Comparison of ENCODE assay signal across 1 cellular context in genomic region chr6:15509335-15509933, GRCh38.
A peak's percentile ranks its signal among the peaks of the same experiment; 100 is the strongest.
TF ChIP-seq lines count a peak whose summit lies in the region.

No MANE protein-coding gene starts in this region.

TF ChIP-seq in K562, 482 proteins besides CTCF, POLR2A, EP300 and RAD21 (continued from another document and continues in another):
- TF ChIP-seq CHD7 (IDR thresholded peaks at IDR 0.05; ENCODE audit: low read depth, low read length) (no peak), ARID1B (IDR thresholded peaks at IDR 0.05) (peak; percentile 85), HNRNPH1 (optimal IDR thresholded peaks at IDR 0.05; ENCODE audit: low read depth, low read length) (no peak), NBN (IDR thresholded peaks at IDR 0.05; ENCODE audit: low read depth) (no peak), E2F4 (CRISPR knock-in tag; IDR thresholded peaks at IDR 0.05; ENCODE audit: low read depth) (no peak), ILF3 (IDR thresholded peaks at IDR 0.05; ENCODE audit: borderline replicate concordance) (no peak), ERF (CRISPR knock-in tag; IDR thresholded peaks at IDR 0.05) (peak; percentile 55; the same call in 1 of the 2 replicates), HMG20A (CRISPR knock-in tag; conservative IDR thresholded peaks at IDR 0.05) (no peak), NCOA2 (IDR thresholded peaks at IDR 0.05; ENCODE audit: partially characterized antibody in 2 of 2) (peak in 1 of 2 experiments; percentile 38), BRD9 (IDR thresholded peaks at IDR 0.05; ENCODE audit: low read depth, partially characterized antibody) (no peak), ZFP91 (CRISPR knock-in tag; IDR thresholded peaks at IDR 0.05) (no peak), KHSRP (IDR thresholded peaks at IDR 0.05) (no peak), ZNF232 (CRISPR knock-in tag; IDR thresholded peaks at IDR 0.05) (no peak), NCOR1 (IDR thresholded peaks at IDR 0.05) (peak; percentile 76), HES1 (IDR thresholded peaks at IDR 0.05; ENCODE audit: low read depth) (no peak), TAF7 (tag; IDR thresholded peaks at IDR 0.05) (no peak), FOXA3 (CRISPR knock-in tag; conservative IDR thresholded peaks at IDR 0.05 in 1 of 2, IDR thresholded peaks at IDR 0.05 in 1 of 2) (no peak), NFE2L1 (tag; IDR thresholded peaks at IDR 0.05; ENCODE audit: borderline replicate concordance, low read depth) (no peak), ZNF184 (CRISPR knock-in tag; IDR thresholded peaks at IDR 0.05) (no peak), KLF16 (IDR thresholded peaks at IDR 0.05) (no peak), ZNF174 (CRISPR knock-in tag; IDR thresholded peaks at IDR 0.05) (no peak), EP400 (IDR thresholded peaks at IDR 0.05) (no peak; the same call in 1 of the 2 replicates), PREB (CRISPR knock-in tag; IDR thresholded peaks at IDR 0.05) (no peak), NFXL1 (CRISPR knock-in tag; IDR thresholded peaks at IDR 0.05) (peak; percentile 89), DACH1 (IDR thresholded peaks at IDR 0.05; ENCODE audit: partially characterized antibody) (peak; percentile 41), PHTF2 (CRISPR knock-in tag; IDR thresholded peaks at IDR 0.05) (no peak), ESRRB (CRISPR knock-in tag; IDR thresholded peaks at IDR 0.05; ENCODE audit: borderline replicate concordance) (no peak), KDM4B (IDR thresholded peaks at IDR 0.05; ENCODE audit: borderline replicate concordance in 2 of 2, low read depth in 1 of 2) (peak in 1 of 2 experiments; percentile 65; a peak in 1 of 4 replicates), FOXM1 (IDR thresholded peaks at IDR 0.05; ENCODE audit: low read depth) (no peak), FOXM1 (CRISPR knock-in tag; IDR thresholded peaks at IDR 0.05; ENCODE audit: low read depth) (no peak), ZSCAN32 (CRISPR knock-in tag; IDR thresholded peaks at IDR 0.05) (no peak), TGIF2 (CRISPR knock-in tag; IDR thresholded peaks at IDR 0.05) (no peak), HDAC6 (IDR thresholded peaks at IDR 0.05; ENCODE audit: low read depth, low read length) (no peak), GTF2E2 (tag; IDR thresholded peaks at IDR 0.05) (peak; percentile 77; the same call in 1 of the 2 replicates), ZNF280B (CRISPR knock-in tag; IDR thresholded peaks at IDR 0.05) (no peak), ZNF253 (CRISPR knock-in tag; conservative IDR thresholded peaks at IDR 0.05) (no peak), MAFG (tag; conservative IDR thresholded peaks at IDR 0.05) (no peak), SRSF9 (IDR thresholded peaks at IDR 0.05; ENCODE audit: borderline replicate concordance, low read depth, low read length) (no peak), USF2 (CRISPR knock-in tag; IDR thresholded peaks at IDR 0.05) (no peak), SNRNP70 (optimal IDR thresholded peaks at IDR 0.05; ENCODE audit: low read depth, low read length) (no peak), TAL1 (IDR thresholded peaks at IDR 0.05) (no peak), WHSC1 (IDR thresholded peaks at IDR 0.05; ENCODE audit: low read length) (no peak), TBP (optimal IDR thresholded peaks at IDR 0.05; ENCODE audit: low read depth, low read length) (no peak), UBTF (IDR thresholded peaks at IDR 0.05; ENCODE audit: borderline replicate concordance in 1 of 2, low read depth in 2 of 2, low read length in 2 of 2) (0 out of 4 replicates have a peak, but pooled peaks have one; percentile 14 to 33), ZKSCAN8 (CRISPR knock-in tag; IDR thresholded peaks at IDR 0.05) (peak; percentile 75), STAG1 (CRISPR knock-in tag; IDR thresholded peaks at IDR 0.05; ENCODE audit: borderline replicate concordance) (no peak), CHD1 (IDR thresholded peaks at IDR 0.05; ENCODE audit: low read length) (no peak), ETV5 (CRISPR knock-in tag; IDR thresholded peaks at IDR 0.05; ENCODE audit: low read depth) (peak; percentile 98)
